In the genomic region with DNA sequence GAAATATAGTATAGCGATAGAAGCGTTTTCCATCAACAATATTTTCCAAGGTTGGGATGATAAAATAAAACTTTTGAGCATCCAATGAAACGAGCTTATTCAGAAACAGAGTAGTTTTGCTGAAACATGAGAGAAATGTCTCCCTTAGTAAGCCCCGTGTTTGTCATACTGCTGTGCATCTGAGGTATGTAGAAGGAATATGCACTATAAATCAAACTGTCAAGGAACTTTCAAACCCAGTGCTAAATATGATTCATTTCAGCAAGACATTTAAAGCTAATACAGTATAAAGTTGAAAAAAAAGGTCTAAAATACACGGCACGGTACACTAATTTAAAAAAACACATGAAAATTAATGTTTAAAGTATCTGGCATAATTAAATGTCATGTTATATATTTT, we compare ENCODE assay signal across 20 cellular contexts.
"Had no signal": no experiment of that assay in that cellular context is flagged by ENCODE, and none has a peak within 500 bp of the region (broad histone marks: within the 10 kb centered on the region; RNA-seq: fewer than 3 reads in every experiment).

No MANE protein-coding gene starts in this region.

- DNase-seq: activated CD4-positive, alpha-beta T cell treated with anti-CD3 and anti-CD28 coated beads for 1 hour; activated CD4-positive, alpha-beta T cell treated with anti-CD3 and anti-CD28 coated beads, Interleukin-2, amount 50 U/mL, for 48 hours; activated naive CD4-positive, alpha-beta T cell treated with Interleukin-2 at 50 U/mL for 16 hours; activated naive CD8-positive, alpha-beta T cell treated with anti-CD3 and anti-CD28 coated beads, Interleukin-2, amount 50 U/mL, for 24 hours; dorsolateral prefrontal cortex; islet precursor cell; nephron progenitor cell; occipital lobe; right cardiac atrium; small intestine; stimulated activated CD4-positive, alpha-beta T cell treated with anti-CD3 and anti-CD28 coated beads, Interleukin-4, amount 100 ng/mL, for 4 hours; stimulated activated CD8-positive, alpha-beta memory T cell treated with anti-CD3 and anti-CD28 coated beads, Interleukin-4, amount 100 ng/mL, for 48 hours; stimulated activated naive CD4-positive, alpha-beta T cell treated with Interleukin-2 at 50 U/mL for 16 hours; T-helper 9 cell; transverse colon had no signal

- H3K4me1 Mint-ChIP-seq: activated naive CD8-positive, alpha-beta T cell treated with anti-CD3 and anti-CD28 coated beads, Interleukin-2, amount 50 U/mL, for 24 hours; activated T-helper 17 cell treated with anti-CD3 and anti-CD28 coated beads, Interleukin-2, amount 50 U/mL, for 72 hours; nephron progenitor cell had no signal

- FAIRE-seq: small intestine had no signal

- H3K27me3 Mint-ChIP-seq: activated naive CD8-positive, alpha-beta T cell treated with anti-CD3 and anti-CD28 coated beads, Interleukin-2, amount 50 U/mL, for 24 hours; activated T-helper 17 cell treated with anti-CD3 and anti-CD28 coated beads, Interleukin-2, amount 50 U/mL, for 72 hours; progenitor cell of endocrine pancreas had no signal

- H3K9me3 Mint-ChIP-seq: nephron progenitor cell had no signal

- H3K4me3 Mint-ChIP-seq: activated naive CD8-positive, alpha-beta T cell treated with anti-CD3 and anti-CD28 coated beads, Interleukin-2, amount 50 U/mL, for 24 hours; activated T-helper 17 cell treated with anti-CD3 and anti-CD28 coated beads, Interleukin-2, amount 50 U/mL, for 72 hours; nephron progenitor cell had no signal

- H3K4me1 ChIP-seq: transverse colon, vagina had no signal

- ATAC-seq: activated naive CD8-positive, alpha-beta T cell treated with anti-CD3 and anti-CD28 coated beads, Interleukin-2, amount 50 U/mL, for 24 hours; activated T-helper 17 cell treated with anti-CD3 and anti-CD28 coated beads, Interleukin-2, amount 50 U/mL, for 72 hours; right cardiac atrium had no signal

- H3K27ac Mint-ChIP-seq: activated naive CD8-positive, alpha-beta T cell treated with anti-CD3 and anti-CD28 coated beads, Interleukin-2, amount 50 U/mL, for 24 hours; activated T-helper 17 cell treated with anti-CD3 and anti-CD28 coated beads, Interleukin-2, amount 50 U/mL, for 72 hours; nephron progenitor cell; progenitor cell of endocrine pancreas had no signal

- H3K27me3 ChIP-seq: dorsolateral prefrontal cortex, hepatocyte, transverse colon, vagina had no signal

- H3K4me3 ChIP-seq: dorsolateral prefrontal cortex, hepatocyte, transverse colon, vagina had no signal

- H3K36me3 ChIP-seq: transverse colon, vagina had no signal

- H3K27ac ChIP-seq: dorsolateral prefrontal cortex, hepatocyte, transverse colon, vagina, VCaP had no signal

- H3K9me3 ChIP-seq: transverse colon, vagina had no signal
